Comparison of ENCODE assay signal across 13 cellular contexts in genomic region chr2:204051476-204051875, GRCh38.
A peak's percentile ranks its signal among the peaks of the same experiment; 100 is the strongest.
DNase-seq lines count a peak whose midpoint lies in the region; ATAC-seq and TF ChIP-seq lines count a peak whose summit lies in the region.
"Had no signal": no experiment of that assay in that cellular context is flagged by ENCODE, and none has a peak within 500 bp of the region (broad histone marks: within the 10 kb centered on the region; RNA-seq: fewer than 3 reads in every experiment).

No MANE protein-coding gene starts in this region.

- peak; percentile 22 for TF ChIP-seq CTCF in MM.1S (IDR thresholded peaks at IDR 0.05; ENCODE audit: low read length)
- peak; percentile 32 for TF ChIP-seq CTCF in progenitor cell of endocrine pancreas (IDR thresholded peaks at IDR 0.05; ENCODE audit: unreplicated experiment)
- TF ChIP-seq CTCF in gastroesophageal sphincter (IDR thresholded peaks at IDR 0.05), result no peak

- H4K20me1 ChIP-seq in MM.1S (ENCODE audit: insufficient read depth, low read length), result no peaks in the 10 kb centered on the region

- H3K9me3 ChIP-seq in MM.1S (replicated peaks; ENCODE audit: insufficient read depth, low read length) (no peaks in the 10 kb centered on the region), gastroesophageal sphincter (no peaks in the 10 kb centered on the region)
- H3K9me3 ChIP-seq: right atrium auricular region had no signal

- H3F3A ChIP-seq in MM.1S (ENCODE audit: insufficient read depth, low read length), result peaks cover 4% of the 10 kb centered on the region

- H3K27me3 ChIP-seq in MM.1S (replicated peaks; ENCODE audit: insufficient read depth, low read length) (no peaks in the 10 kb centered on the region), gastroesophageal sphincter (no peaks in the 10 kb centered on the region)
- H3K27me3 ChIP-seq: right atrium auricular region had no signal

- peaks cover 2% of the 10 kb centered on the region for H3K4me1 Mint-ChIP-seq in progenitor cell of endocrine pancreas (ENCODE audit: low read depth)

- no peak overlapping the region for H3K4me3 Mint-ChIP-seq in progenitor cell of endocrine pancreas (ENCODE audit: low read depth)

- ATAC-seq in HG02798 (IDR thresholded peaks at IDR 0.05; ENCODE audit: poor library complexity, unreplicated experiment), result no peak
- no peak for ATAC-seq in gastroesophageal sphincter

- no peak overlapping the region for H3K9ac ChIP-seq in MM.1S (ENCODE audit: low read length)

- no peaks in the 10 kb centered on the region for H3K79me2 ChIP-seq in MM.1S (ENCODE audit: low read length)

- no peaks in the 10 kb centered on the region for H3K9me3 Mint-ChIP-seq in progenitor cell of endocrine pancreas (ENCODE audit: low read depth)

- no peaks in the 10 kb centered on the region for H3K9me2 ChIP-seq in MM.1S (replicated peaks; ENCODE audit: insufficient read depth, low read length)

- H3K4me3 ChIP-seq in MM.1S (ENCODE audit: low read length) (no peak overlapping the region), gastroesophageal sphincter (no peak overlapping the region)
- H3K4me3 ChIP-seq: right atrium auricular region had no signal

- no peak overlapping the region for H3K4me2 ChIP-seq in MM.1S (ENCODE audit: low read depth, low read length)

- WGBS in gastroesophageal sphincter (ENCODE audit: low coverage in 1 of 2), 2 donors, result 97 to 100% methylated on average over 3 to 4 of the region's 4 CpGs

- TF ChIP-seq EP300 in gastroesophageal sphincter (IDR thresholded peaks at IDR 0.05), result no peak

- H3K27ac ChIP-seq in MM.1S (ENCODE audit: low read length) (no peak overlapping the region), gastroesophageal sphincter (no peak overlapping the region)
- H3K27ac ChIP-seq: right atrium auricular region had no signal

- no peak overlapping the region for H3K27ac Mint-ChIP-seq in progenitor cell of endocrine pancreas

- H3K36me3 Mint-ChIP-seq in progenitor cell of endocrine pancreas (ENCODE audit: insufficient read depth), result no peaks in the 10 kb centered on the region

- H3K4me1 ChIP-seq in MM.1S (ENCODE audit: low read length) (peaks cover 29% of the 10 kb centered on the region), gastroesophageal sphincter (no peaks in the 10 kb centered on the region)
- H3K4me1 ChIP-seq: right atrium auricular region had no signal

- TF ChIP-seq POLR2A in gastroesophageal sphincter (IDR thresholded peaks at IDR 0.05), result no peak

- no peak overlapping the region for H2AFZ ChIP-seq in MM.1S (ENCODE audit: low read length)

- no peaks in the 10 kb centered on the region for H3K36me3 ChIP-seq in MM.1S (replicated peaks; ENCODE audit: insufficient read depth, low read length)
- H3K36me3 ChIP-seq in gastroesophageal sphincter, result no peaks in the 10 kb centered on the region
- H3K36me3 ChIP-seq: right atrium auricular region had no signal

- DNase-seq in DMS53 (lab: John Stamatoyannopoulos, UW) (peak; percentile 12), DMS53 treated with DMSO at 0.1 percent for 48 hours (lab: John Stamatoyannopoulos, UW; ENCODE audit: unreplicated experiment) (no peak), MM.1S (no peak), progenitor cell of endocrine pancreas (ENCODE audit: low spot score, unreplicated experiment) (no peak), NOMO-1 treated with dmso at 0.1 percent for 144 hours (lab: John Stamatoyannopoulos, UW; ENCODE audit: unreplicated experiment) (no peak)
- peak; percentile 13 for DNase-seq in central memory CD4-positive, alpha-beta T cell
- DNase-seq: activated T-cell treated with anti-CD3 and anti-CD28 coated beads, Interleukin-2, amount 50 U/mL, for 1 hour; midbrain; NCI-H526 treated with DMSO at 0.1 percent for 48 hours; T1000 had no signal

- peaks cover 9% of the 10 kb centered on the region for H3K27me3 Mint-ChIP-seq in progenitor cell of endocrine pancreas

Comparison
In these comparisons a context has a peak if more than half of its experiments do, and no peak if none do; other contexts are left out.
1. DNase-seq: peak in DMS53 (single experiment) and central memory CD4-positive, alpha-beta T cell (single experiment); none in DMS53 treated with DMSO at 0.1 percent for 48 hours (single experiment), MM.1S (single experiment), progenitor cell of endocrine pancreas (single experiment) and NOMO-1 treated with dmso at 0.1 percent for 144 hours (single experiment).
2. CTCF ChIP-seq: peak in MM.1S (single experiment) and progenitor cell of endocrine pancreas (single experiment); none in gastroesophageal sphincter (0 of 4).